Comparison of ENCODE assay signal across 8 cellular contexts in genomic region chr22:49960159-49960966, GRCh38. TPM values are rescaled to one million over a fixed set of nuclear protein-coding genes. Genes with fewer than 3 reads are reported as not detected.
A peak's percentile ranks its signal among the peaks of the same experiment; 100 is the strongest.
DNase-seq lines count a peak whose midpoint lies in the region; ATAC-seq and TF ChIP-seq lines count a peak whose summit lies in the region.

Gene PIM3, plus strand, starts transcription at chr22:49960772. Its CDS starts 176 bp downstream, at chr22:49960948.

- H3F3A ChIP-seq in PC-9 (ENCODE audit: insufficient read depth, low read depth) = peaks cover 41% of the 10 kb centered on the region

- peak within 1 kb of the TSS; percentile 66 for H3K27ac ChIP-seq in PC-9

- peak; percentile 24 for TF ChIP-seq EP300 in Ishikawa (IDR thresholded peaks at IDR 0.05; ENCODE audit: borderline replicate concordance)

- peaks cover 35% of the 10 kb centered on the region for H4K20me1 ChIP-seq in PC-9 (ENCODE audit: insufficient read depth)

- no peaks in the 10 kb centered on the region for H3K9me2 ChIP-seq in PC-9 (ENCODE audit: insufficient read depth)

- no peaks in the 10 kb centered on the region for H3K9me3 ChIP-seq in PC-9 (ENCODE audit: insufficient read depth, low read depth)

- no TSS peak for BruUV-seq in PC-9 (replicated peaks; lab: Mats Ljungman, UMichigan)

- H3K4me2 ChIP-seq in PC-9 = peak within 1 kb of the TSS; percentile 99

- peak; percentile 61 for ATAC-seq in GM21576 (IDR thresholded peaks at IDR 0.05; ENCODE audit: unreplicated experiment)

- H3K36me3 ChIP-seq in PC-9 (ENCODE audit: low read depth) = peaks cover 31% of the 10 kb centered on the region

- TF ChIP-seq CTCF in PC-9 (conservative IDR thresholded peaks at IDR 0.05) (no peak), epithelial cell of proximal tubule (conservative IDR thresholded peaks at IDR 0.05; ENCODE audit: low read depth, low read length) (no peak)

- peaks cover 46% of the 10 kb centered on the region for H3K79me2 ChIP-seq in PC-9 (ENCODE audit: low read depth)

- H3K27me3 ChIP-seq in PC-9 (ENCODE audit: insufficient read depth, low read depth) = no peaks in the 10 kb centered on the region

- intact Hi-C loops in PC-9 (cut with micrococcal nuclease; ENCODE audit: unreplicated experiment) = loop anchor here (1.0 kb wide), 1 partner anchor 9 kb away; no protein-coding TSS in a partner anchor

- CTCF ChIA-PET in PC-9 (lab: Charles Lee) = interaction anchor here (0.9 to 1.2 kb wide), 2 partner anchors 29 to 70 kb away, joined by 3 to 4 read pairs; no protein-coding TSS in a partner anchor

- H3K4me3 ChIP-seq in PC-9 = peak within 1 kb of the TSS; percentile 97
- peak within 1 kb of the TSS; percentile 87 for H3K4me3 ChIP-seq in epithelial cell of proximal tubule (ENCODE audit: low read depth, low read length)

- POLR2A ChIA-PET in PC-9 (lab: Charles Lee; ENCODE audit: unreplicated experiment) = interaction anchor here (0.6 to 1.0 kb wide), 5 partner anchors 8 to 291 kb away, joined by 3 to 8 read pairs (median 4); no protein-coding TSS in a partner anchor

- peaks cover 36% of the 10 kb centered on the region for H3K4me1 ChIP-seq in PC-9 (replicated peaks; ENCODE audit: insufficient read depth)

- DNase-seq in DMS153 treated with DMSO at 0.1 percent for 48 hours (lab: John Stamatoyannopoulos, UW; ENCODE audit: unreplicated experiment) = peak; percentile 80
- DNase-seq in PC-9 = peak; percentile 95 to 96
- peak; percentile 91 for DNase-seq in activated T-cell treated with anti-CD3 and anti-CD28 coated beads, Interleukin-2, amount 50 U/mL, for 1 hour
- DNase-seq in epithelial cell of proximal tubule (ENCODE audit: low read depth) = no peak
- peak; percentile 94 for DNase-seq in mucosa of gallbladder (ENCODE audit: low spot score)
- peak; percentile 89 for DNase-seq in stimulated activated CD8-positive, alpha-beta memory T cell treated with anti-CD3 and anti-CD28 coated beads, Interleukin-4, amount 100 ng/mL, for 24 hours (ENCODE audit: low read depth)

- peak within 1 kb of the TSS; percentile 71 for H2AFZ ChIP-seq in PC-9

- no peak; the same call in 1 of the 2 replicates for TF ChIP-seq RAD21 in Ishikawa (IDR thresholded peaks at IDR 0.05; ENCODE audit: low read depth)

TF ChIP-seq in Ishikawa, 13 proteins besides CTCF, POLR2A, EP300 and RAD21:
- 0 out of 2 replicates have a peak, but pooled peaks have one; percentile 27 for TF ChIP-seq ZBTB7A (IDR thresholded peaks at IDR 0.05; ENCODE audit: low read depth)
- TF ChIP-seq FOXM1 (IDR thresholded peaks at IDR 0.05; ENCODE audit: borderline replicate concordance, low read depth) = peak; percentile 91
- peak; percentile 43; the same call in 1 of the 2 replicates for TF ChIP-seq USF1 (IDR thresholded peaks at IDR 0.05)
- TF ChIP-seq TAF1 (IDR thresholded peaks at IDR 0.05; ENCODE audit: low read depth) = peak; percentile 91
- no peak for TF ChIP-seq NFIC (IDR thresholded peaks at IDR 0.05)
- TF ChIP-seq, protein P1, sequence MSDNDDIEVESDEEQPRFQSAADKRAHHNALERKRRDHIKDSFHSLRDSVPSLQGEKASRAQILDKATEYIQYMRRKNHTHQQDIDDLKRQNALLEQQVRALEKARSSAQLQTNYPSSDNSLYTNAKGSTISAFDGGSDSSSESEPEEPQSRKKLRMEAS (IDR thresholded peaks at IDR 0.05) = peak; percentile 93
- TF ChIP-seq YY1 (IDR thresholded peaks at IDR 0.05; ENCODE audit: low read depth) = no peak
- TF ChIP-seq TEAD4 (IDR thresholded peaks at IDR 0.05) = 0 out of 2 replicates have a peak, but pooled peaks have one; percentile 26
- no peak for TF ChIP-seq CREB1 (IDR thresholded peaks at IDR 0.05; ENCODE audit: low read depth)
- no peak for TF ChIP-seq TCF12 (IDR thresholded peaks at IDR 0.05; ENCODE audit: low read depth)
- no peak for TF ChIP-seq CEBPB (IDR thresholded peaks at IDR 0.05)
- TF ChIP-seq, protein P2, sequence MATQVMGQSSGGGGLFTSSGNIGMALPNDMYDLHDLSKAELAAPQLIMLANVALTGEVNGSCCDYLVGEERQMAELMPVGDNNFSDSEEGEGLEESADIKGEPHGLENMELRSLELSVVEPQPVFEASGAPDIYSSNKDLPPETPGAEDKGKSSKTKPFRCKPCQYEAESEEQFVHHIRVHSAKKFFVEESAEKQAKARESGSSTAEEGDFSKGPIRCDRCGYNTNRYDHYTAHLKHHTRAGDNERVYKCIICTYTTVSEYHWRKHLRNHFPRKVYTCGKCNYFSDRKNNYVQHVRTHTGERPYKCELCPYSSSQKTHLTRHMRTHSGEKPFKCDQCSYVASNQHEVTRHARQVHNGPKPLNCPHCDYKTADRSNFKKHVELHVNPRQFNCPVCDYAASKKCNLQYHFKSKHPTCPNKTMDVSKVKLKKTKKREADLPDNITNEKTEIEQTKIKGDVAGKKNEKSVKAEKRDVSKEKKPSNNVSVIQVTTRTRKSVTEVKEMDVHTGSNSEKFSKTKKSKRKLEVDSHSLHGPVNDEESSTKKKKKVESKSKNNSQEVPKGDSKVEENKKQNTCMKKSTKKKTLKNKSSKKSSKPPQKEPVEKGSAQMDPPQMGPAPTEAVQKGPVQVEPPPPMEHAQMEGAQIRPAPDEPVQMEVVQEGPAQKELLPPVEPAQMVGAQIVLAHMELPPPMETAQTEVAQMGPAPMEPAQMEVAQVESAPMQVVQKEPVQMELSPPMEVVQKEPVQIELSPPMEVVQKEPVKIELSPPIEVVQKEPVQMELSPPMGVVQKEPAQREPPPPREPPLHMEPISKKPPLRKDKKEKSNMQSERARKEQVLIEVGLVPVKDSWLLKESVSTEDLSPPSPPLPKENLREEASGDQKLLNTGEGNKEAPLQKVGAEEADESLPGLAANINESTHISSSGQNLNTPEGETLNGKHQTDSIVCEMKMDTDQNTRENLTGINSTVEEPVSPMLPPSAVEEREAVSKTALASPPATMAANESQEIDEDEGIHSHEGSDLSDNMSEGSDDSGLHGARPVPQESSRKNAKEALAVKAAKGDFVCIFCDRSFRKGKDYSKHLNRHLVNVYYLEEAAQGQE (IDR thresholded peaks at IDR 0.05; ENCODE audit: low read depth) = no peak
- 0 out of 2 replicates have a peak, but pooled peaks have one; percentile 6 for TF ChIP-seq EGR1 (IDR thresholded peaks at IDR 0.05)
TF ChIP-seq in Ishikawa: peak in this region for 7.

RNA-seq across cellular contexts. Expression of gene PIM3, which starts in this region (rescaled TPM):
- total RNA-seq in PC-9 (2021) (67.0 and 84.8 TPM in 2 replicates), epithelial cell of proximal tubule (37.5 and 49.3 TPM in 2 replicates), mucosa of gallbladder (63.2 TPM)
